ENCODE assay signal across 14 cellular contexts in the genomic region with DNA sequence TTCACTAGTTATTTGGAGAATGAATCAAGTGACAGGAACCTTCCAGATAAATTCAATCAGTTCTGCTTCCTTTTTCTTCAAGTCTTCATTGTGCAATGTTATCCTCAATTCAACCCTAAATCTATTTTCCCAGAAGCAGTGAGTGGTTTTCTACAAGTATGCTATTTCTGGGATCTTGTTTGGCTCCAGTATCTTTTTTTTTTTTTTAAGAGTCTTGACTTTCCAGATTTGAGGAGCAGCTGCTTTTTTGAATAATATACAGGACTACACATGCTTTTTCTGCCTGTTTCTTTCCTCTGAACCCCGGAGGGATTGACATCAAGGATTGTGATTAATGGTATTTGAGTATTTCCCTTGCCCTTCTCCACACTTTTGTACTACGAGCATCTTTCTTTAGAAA.
DNase-seq lines count a peak whose midpoint lies in the region; ATAC-seq and TF ChIP-seq lines count a peak whose summit lies in the region.
"Had no signal": no experiment of that assay in that cellular context is flagged by ENCODE, and none has a peak within 500 bp of the region (broad histone marks: within the 10 kb centered on the region; RNA-seq: fewer than 3 reads in every experiment).

No MANE protein-coding gene starts in this region.

- no peak overlapping the region for H2BK120ac ChIP-seq in mesenchymal stem cell (ENCODE audit: low read depth, low read length)

- H3K4me3 ChIP-seq in mesenchymal stem cell (ENCODE audit: insufficient read depth in 1 of 2, low read depth in 1 of 2, low read length in 2 of 2) (no peak overlapping the region), suprapubic skin (no peak overlapping the region)
- H3K4me3 ChIP-seq: MG63, skin epidermis had no signal

- TF ChIP-seq CTCF in suprapubic skin (IDR thresholded peaks at IDR 0.05) = no peak

- no peak for ATAC-seq in GM19397 (IDR thresholded peaks at IDR 0.05; ENCODE audit: unreplicated experiment)
- ATAC-seq: activated CD4-positive, CD25-positive, alpha-beta regulatory T cell treated with anti-CD3 and anti-CD28 coated beads, Interleukin-2, amount 50 U/mL, for 24 hours had no signal

- no peak overlapping the region for H2BK12ac ChIP-seq in mesenchymal stem cell (ENCODE audit: low read length in 2 of 2)

- H3K4me1 ChIP-seq in mesenchymal stem cell (ENCODE audit: control insufficient read depth, insufficient read depth, low read depth, low read length) (no peaks in the 10 kb centered on the region), suprapubic skin (peaks cover 10% of the 10 kb centered on the region)

- no peaks in the 10 kb centered on the region for H3K27me3 ChIP-seq in mesenchymal stem cell (ENCODE audit: control insufficient read depth in 1 of 2, insufficient read depth in 1 of 2, low read length in 2 of 2)
- no peaks in the 10 kb centered on the region for H3K27me3 ChIP-seq in suprapubic skin
- H3K27me3 ChIP-seq: MG63 had no signal

- no peaks in the 10 kb centered on the region for H3K9me3 ChIP-seq in mesenchymal stem cell (ENCODE audit: control insufficient read depth, low read length)
- H3K9me3 ChIP-seq in suprapubic skin = no peaks in the 10 kb centered on the region
- H3K9me3 ChIP-seq: MG63 had no signal

- H3K23ac ChIP-seq in mesenchymal stem cell (ENCODE audit: low read length in 2 of 2) = no peak overlapping the region

- no peak overlapping the region for H3K4me2 ChIP-seq in mesenchymal stem cell (ENCODE audit: low read length, poor library complexity, severe bottlenecking)

- 62% methylated on average over 1 of the region's 2 CpGs for WGBS in mesenchymal stem cell
- 26% methylated on average over 2 of the region's 2 CpGs for WGBS in suprapubic skin

- no peak overlapping the region for H2AFZ ChIP-seq in mesenchymal stem cell (ENCODE audit: low read depth, low read length)

- H2AK5ac ChIP-seq in mesenchymal stem cell (ENCODE audit: low read length, severe bottlenecking) = no peak overlapping the region

- no peak overlapping the region for H2BK15ac ChIP-seq in mesenchymal stem cell (ENCODE audit: low read depth, poor library complexity, severe bottlenecking)

- no peaks in the 10 kb centered on the region for H3K79me1 ChIP-seq in mesenchymal stem cell (replicated peaks; ENCODE audit: low read length, poor library complexity, severe bottlenecking)

- H4K91ac ChIP-seq in mesenchymal stem cell (ENCODE audit: low read length) = no peak overlapping the region

- no peak overlapping the region for H3K14ac ChIP-seq in mesenchymal stem cell (ENCODE audit: low read length in 2 of 2)

- TF ChIP-seq EP300 in suprapubic skin (IDR thresholded peaks at IDR 0.05) = no peak

- DNase-seq in OCI-M1 (lab: John Stamatoyannopoulos, UW) = peak; percentile 13
- peak; percentile 73 for DNase-seq in fibroblast of gingiva (ENCODE audit: low read depth)
- peak; percentile 64 for DNase-seq in mesenchymal stem cell
- no peak for DNase-seq in suprapubic skin (ENCODE audit: low spot score in 2 of 2)
- no peak for DNase-seq in NCI-H345 treated with DMSO at 0.1 percent for 48 hours (lab: John Stamatoyannopoulos, UW; ENCODE audit: unreplicated experiment)
- no peak for DNase-seq in AML-193 (lab: John Stamatoyannopoulos, UW)
- DNase-seq in cerebellar nuclear complex (lab: John Stamatoyannopoulos, UW) = no peak
- DNase-seq: DMS79; MG63; stimulated activated naive CD4-positive, alpha-beta T cell treated with Interleukin-2 at 50 U/mL for 16 hours; T-helper 2 cell had no signal

- no peak for TF ChIP-seq POLR2A in suprapubic skin (IDR thresholded peaks at IDR 0.05)

- H3K36me3 ChIP-seq in mesenchymal stem cell (ENCODE audit: control insufficient read depth in 1 of 2, insufficient read depth in 2 of 2, low read depth in 1 of 2, low read length in 2 of 2) (no peaks in the 10 kb centered on the region), suprapubic skin (no peaks in the 10 kb centered on the region)
- H3K36me3 ChIP-seq: MG63 had no signal

- H4K8ac ChIP-seq in mesenchymal stem cell (ENCODE audit: low read length) = no peak overlapping the region

- H3K4ac ChIP-seq in mesenchymal stem cell (ENCODE audit: low read depth in 1 of 2, low read length in 2 of 2) = no peak overlapping the region

- H3K18ac ChIP-seq in mesenchymal stem cell (ENCODE audit: low read depth in 1 of 2, low read length in 2 of 2) = no peak overlapping the region

- H3K9ac ChIP-seq in mesenchymal stem cell (ENCODE audit: low read length) = peak overlapping the region; percentile 13

- no peak overlapping the region for H2BK5ac ChIP-seq in mesenchymal stem cell (ENCODE audit: low read depth, low read length, poor library complexity, severe bottlenecking)

- H3K27ac ChIP-seq in mesenchymal stem cell (ENCODE audit: low read length, poor library complexity, severe bottlenecking) (no peak overlapping the region), suprapubic skin (peak overlapping the region; percentile 11)

Comparison
In these comparisons a context has a peak if more than half of its experiments do, and no peak if none do; other contexts are left out.
1. DNase-seq: peak in OCI-M1 (single experiment), fibroblast of gingiva (single experiment) and mesenchymal stem cell (single experiment); none in suprapubic skin (0 of 2), NCI-H345 treated with DMSO at 0.1 percent for 48 hours (single experiment), AML-193 (0 of 2) and cerebellar nuclear complex (0 of 2).